25 cellular contexts compared by ENCODE assay signal in the genomic region with DNA sequence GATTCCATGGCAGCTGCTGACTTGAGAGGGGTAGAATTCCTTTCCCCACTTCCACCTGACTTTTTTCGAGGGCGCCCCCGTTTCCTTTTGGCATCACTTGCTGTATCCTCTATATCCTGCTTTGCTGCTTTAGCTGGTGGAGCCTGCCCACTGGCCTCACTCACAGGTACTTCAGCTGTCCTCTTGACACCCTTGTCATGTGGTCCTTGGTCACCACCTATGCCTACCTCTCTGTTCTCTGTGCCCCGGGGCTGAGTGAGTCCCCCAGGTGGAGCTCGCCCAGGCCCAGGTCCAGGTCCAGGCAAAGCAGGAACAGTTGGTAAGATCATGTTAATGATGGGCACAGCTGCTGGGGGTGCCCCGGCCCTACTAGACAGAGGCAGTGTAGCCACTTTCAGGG. TPM values are rescaled to one million over a fixed set of nuclear protein-coding genes. Genes with fewer than 3 reads are reported as not detected.
DNase-seq lines count a peak whose midpoint lies in the region; ATAC-seq and TF ChIP-seq lines count a peak whose summit lies in the region.
"Had no signal": no experiment of that assay in that cellular context is flagged by ENCODE, and none has a peak within 500 bp of the region (broad histone marks: within the 10 kb centered on the region; RNA-seq: fewer than 3 reads in every experiment).

No MANE protein-coding gene starts in this region.

- no peaks in the 10 kb centered on the region for H3K9me3 Mint-ChIP-seq in activated CD8-positive, alpha-beta T cell treated with anti-CD3 and anti-CD28 coated beads for 36 hours
- H3K9me3 Mint-ChIP-seq in activated CD8-positive, alpha-beta T cell treated with anti-CD3 and anti-CD28 coated beads, Interleukin-2, amount 10 ng/mL, durations not matched to agents 7 days and 5 days (ENCODE audit: insufficient read depth) = no peaks in the 10 kb centered on the region
- H3K9me3 Mint-ChIP-seq in activated B cell treated with CpG ODN at 0.5 μM for 24 hours = no peaks in the 10 kb centered on the region
- no peaks in the 10 kb centered on the region for H3K9me3 Mint-ChIP-seq in memory B cell

- TF ChIP-seq POLR2A in upper lobe of left lung (IDR thresholded peaks at IDR 0.05) = no peak

- peaks cover 29% of the 10 kb centered on the region for H3K36me3 Mint-ChIP-seq in activated CD8-positive, alpha-beta T cell treated with anti-CD3 and anti-CD28 coated beads for 36 hours (ENCODE audit: low read depth)
- peaks cover 40% of the 10 kb centered on the region for H3K36me3 Mint-ChIP-seq in activated CD8-positive, alpha-beta T cell treated with anti-CD3 and anti-CD28 coated beads, Interleukin-2, amount 10 ng/mL, durations not matched to agents 7 days and 5 days (ENCODE audit: low read depth)
- peaks cover 75% of the 10 kb centered on the region for H3K36me3 Mint-ChIP-seq in activated B cell treated with CpG ODN at 0.5 μM for 24 hours (ENCODE audit: low read depth)
- peaks cover 29% of the 10 kb centered on the region for H3K36me3 Mint-ChIP-seq in memory B cell

- TF ChIP-seq CTCF in activated CD8-positive, alpha-beta T cell treated with anti-CD3 and anti-CD28 coated beads for 36 hours (IDR thresholded peaks at IDR 0.05) = no peak
- TF ChIP-seq CTCF in activated B cell treated with CpG ODN at 0.5 μM for 24 hours (IDR thresholded peaks at IDR 0.05) (no peak), upper lobe of left lung (IDR thresholded peaks at IDR 0.05) (peak in 1 of 6 experiments; percentile 5)

- WGBS in upper lobe of left lung, 2 donors = 64 to 69% methylated on average over 6 of the region's 6 CpGs

- no peaks in the 10 kb centered on the region for H3K27me3 ChIP-seq in upper lobe of left lung
- H3K27me3 ChIP-seq: BE2C, neutrophil had no signal

- H3K4me1 ChIP-seq in upper lobe of left lung = peaks cover 10 to 16% (median 13%) of the 10 kb centered on the region in 4 donors

- peaks cover 0 to 29% (median 18%) of the 10 kb centered on the region in 4 donors for H3K36me3 ChIP-seq in upper lobe of left lung

- peaks cover 33% of the 10 kb centered on the region for H3K4me1 Mint-ChIP-seq in activated CD8-positive, alpha-beta T cell treated with anti-CD3 and anti-CD28 coated beads for 36 hours (ENCODE audit: low read depth)
- H3K4me1 Mint-ChIP-seq in activated CD8-positive, alpha-beta T cell treated with anti-CD3 and anti-CD28 coated beads, Interleukin-2, amount 10 ng/mL, durations not matched to agents 7 days and 5 days (ENCODE audit: low read depth) = peaks cover 27% of the 10 kb centered on the region
- H3K4me1 Mint-ChIP-seq in activated B cell treated with CpG ODN at 0.5 μM for 24 hours (peaks cover 61% of the 10 kb centered on the region), memory B cell (peaks cover 41% of the 10 kb centered on the region)

- POLR2A ChIA-PET in activated CD8-positive, alpha-beta T cell treated with anti-CD3 and anti-CD28 coated beads for 36 hours (lab: Charles Lee) = interaction anchor here (0.7 to 1.0 kb wide), 2 partner anchors 12 to 88 kb away, joined by 3 read pairs; a partner anchor contains a TSS
- POLR2A ChIA-PET in activated CD8-positive, alpha-beta T cell treated with anti-CD3 and anti-CD28 coated beads, Interleukin-2, amount 10 ng/mL, durations not matched to agents 7 days and 5 days (lab: Charles Lee) = interaction anchor here (1.4 kb wide), 1 partner anchor 16 kb away, joined by 5 read pairs; a partner anchor contains a TSS
- POLR2A ChIA-PET in activated B cell treated with CpG ODN at 0.5 μM for 24 hours (lab: Charles Lee) = interaction anchor here (0.6 to 4.8 kb wide), 4 partner anchors 9 to 56 kb away, joined by 3 to 37 read pairs (median 4); a partner anchor contains a TSS

- peak overlapping the region; percentile 30 for H3K27ac Mint-ChIP-seq in activated CD8-positive, alpha-beta T cell treated with anti-CD3 and anti-CD28 coated beads for 36 hours
- H3K27ac Mint-ChIP-seq in activated CD8-positive, alpha-beta T cell treated with anti-CD3 and anti-CD28 coated beads, Interleukin-2, amount 10 ng/mL, durations not matched to agents 7 days and 5 days = no peak overlapping the region
- H3K27ac Mint-ChIP-seq in activated B cell treated with CpG ODN at 0.5 μM for 24 hours (peak overlapping the region; percentile 100), memory B cell (peak overlapping the region; percentile 82)

- peak overlapping the region in 3 of 4 donors; percentile 26 to 44 (median 31) for H3K27ac ChIP-seq in upper lobe of left lung
- H3K27ac ChIP-seq: neutrophil had no signal

- intact Hi-C loops in activated CD8-positive, alpha-beta T cell treated with anti-CD3 and anti-CD28 coated beads for 36 hours (cut with micrococcal nuclease) = loop anchor here (5.0 kb wide), 2 partner anchors 60 to 145 kb away; a partner anchor contains a TSS
- intact Hi-C loops in activated B cell treated with CpG ODN at 0.5 μM for 24 hours (cut with micrococcal nuclease) = loop anchor here (10.0 kb wide), 2 partner anchors 88 to 718 kb away; a partner anchor contains a TSS

- no peaks in the 10 kb centered on the region for H3K27me3 Mint-ChIP-seq in activated CD8-positive, alpha-beta T cell treated with anti-CD3 and anti-CD28 coated beads for 36 hours
- H3K27me3 Mint-ChIP-seq in activated CD8-positive, alpha-beta T cell treated with anti-CD3 and anti-CD28 coated beads, Interleukin-2, amount 10 ng/mL, durations not matched to agents 7 days and 5 days (ENCODE audit: low read depth) = no peaks in the 10 kb centered on the region
- H3K27me3 Mint-ChIP-seq in activated B cell treated with CpG ODN at 0.5 μM for 24 hours (no peaks in the 10 kb centered on the region), memory B cell (no peaks in the 10 kb centered on the region)

- no peak for ATAC-seq in activated CD8-positive, alpha-beta T cell treated with anti-CD3 and anti-CD28 coated beads for 36 hours
- ATAC-seq in activated CD8-positive, alpha-beta T cell treated with anti-CD3 and anti-CD28 coated beads, Interleukin-2, amount 10 ng/mL, durations not matched to agents 7 days and 5 days = no peak
- ATAC-seq in activated B cell treated with CpG ODN at 0.5 μM for 24 hours (ENCODE audit: low read depth) = no peak
- no peak for ATAC-seq in memory B cell (ENCODE audit: low read depth)
- peak in 1 of 2 donors; percentile 54 for ATAC-seq in upper lobe of left lung (ENCODE audit: low FRiP score in 2 of 2)
- ATAC-seq in GM19463 (IDR thresholded peaks at IDR 0.05; ENCODE audit: unreplicated experiment) = no peak
- ATAC-seq: esophagus mucosa, Right ventricle myocardium inferior had no signal

- CTCF ChIA-PET in activated CD8-positive, alpha-beta T cell treated with anti-CD3 and anti-CD28 coated beads for 36 hours (lab: Charles Lee) = interaction anchor here (1.0 to 10.5 kb wide), 4 partner anchors 33 to 146 kb away, joined by 3 to 238 read pairs (median 98); a partner anchor contains a TSS
- CTCF ChIA-PET in activated CD8-positive, alpha-beta T cell treated with anti-CD3 and anti-CD28 coated beads, Interleukin-2, amount 10 ng/mL, durations not matched to agents 7 days and 5 days (lab: Charles Lee) = interaction anchor here (0.6 to 5.4 kb wide), 5 partner anchors 44 to 331 kb away, joined by 3 to 99 read pairs (median 3); a partner anchor contains a TSS
- CTCF ChIA-PET in activated B cell treated with CpG ODN at 0.5 μM for 24 hours (lab: Charles Lee) = interaction anchor here (0.9 to 4.0 kb wide), 3 partner anchors 11 to 42 kb away, joined by 3 to 51 read pairs (median 5); no protein-coding TSS in a partner anchor

- H3K4me3 ChIP-seq in upper lobe of left lung = no peak overlapping the region
- H3K4me3 ChIP-seq: smooth muscle cell had no signal

- H3K9me3 ChIP-seq in upper lobe of left lung = no peaks in the 10 kb centered on the region
- H3K9me3 ChIP-seq: BE2C, neutrophil had no signal

- H3K4me3 Mint-ChIP-seq in activated CD8-positive, alpha-beta T cell treated with anti-CD3 and anti-CD28 coated beads for 36 hours = no peak overlapping the region
- H3K4me3 Mint-ChIP-seq in activated CD8-positive, alpha-beta T cell treated with anti-CD3 and anti-CD28 coated beads, Interleukin-2, amount 10 ng/mL, durations not matched to agents 7 days and 5 days = no peak overlapping the region
- no peak overlapping the region for H3K4me3 Mint-ChIP-seq in activated B cell treated with CpG ODN at 0.5 μM for 24 hours
- no peak overlapping the region for H3K4me3 Mint-ChIP-seq in memory B cell

- TF ChIP-seq EP300 in upper lobe of left lung (IDR thresholded peaks at IDR 0.05) = no peak

- DNase-seq in activated CD8-positive, alpha-beta T cell treated with anti-CD3 and anti-CD28 coated beads for 36 hours = no peak
- DNase-seq in activated CD8-positive, alpha-beta T cell treated with anti-CD3 and anti-CD28 coated beads, Interleukin-2, amount 10 ng/mL, durations not matched to agents 7 days and 5 days = no peak
- DNase-seq in activated B cell treated with CpG ODN at 0.5 μM for 24 hours (no peak), memory B cell (ENCODE audit: low spot score in 2 of 2) (no peak), upper lobe of left lung (peak in 1 of 2 donors; percentile 85), COR-L47 (lab: John Stamatoyannopoulos, UW) (no peak), NCI-H1436 treated with DMSO at 0.1 percent for 48 hours (lab: John Stamatoyannopoulos, UW) (no peak)
- DNase-seq: activated CD4-positive, alpha-beta T cell treated with anti-CD3 and anti-CD28 coated beads, Interleukin-2, amount 50 U/mL, for 1 hour; activated CD8-positive, alpha-beta memory T cell treated with anti-CD3 and anti-CD28 coated beads, Interleukin-2, amount 50 U/mL, for 48 hours; activated gamma-delta T cell treated with Interleukin-2 at 50 U/mL for 16 hours; BE2C; cerebellar nuclear complex; DMS79; KG1; midbrain; MV-4-11; NCI-H1694 treated with DMSO at 0.1 percent for 48 hours; NCI-H2227 treated with DMSO at 0.1 percent for 48 hours; NCI-H774; stimulated activated CD4-positive, alpha-beta T cell treated with anti-CD3 and anti-CD28 coated beads, Interleukin-2, amount 100 ng/mL, for 48 hours had no signal

RNA-seq across cellular contexts. Expression of a gene that starts 4.5 kb away (rescaled TPM):
- 10 to 100 TPM; 55.6 to 55.7 TPM for total RNA-seq in activated CD8-positive, alpha-beta T cell treated with anti-CD3 and anti-CD28 coated beads for 36 hours
- 10 to 100 TPM; 59.3 to 63.9 TPM for total RNA-seq in activated CD8-positive, alpha-beta T cell treated with anti-CD3 and anti-CD28 coated beads, Interleukin-2, amount 10 ng/mL, durations not matched to agents 7 days and 5 days
- 222 and 262 TPM in 2 replicates for total RNA-seq in activated B cell treated with CpG ODN at 0.5 μM for 24 hours
- total RNA-seq in upper lobe of left lung = 10 to 100 TPM; 31.5 to 55.5 (median 43.2) TPM

RNA-seq across cellular contexts. Expression of a gene that starts 15.3 kb away (rescaled TPM):
- total RNA-seq in activated CD8-positive, alpha-beta T cell treated with anti-CD3 and anti-CD28 coated beads for 36 hours = 10 to 100 TPM; 46.6 to 47.3 TPM
- 10 to 100 TPM; 56.0 to 70.2 TPM for total RNA-seq in activated CD8-positive, alpha-beta T cell treated with anti-CD3 and anti-CD28 coated beads, Interleukin-2, amount 10 ng/mL, durations not matched to agents 7 days and 5 days
- 112 and 113 TPM in 2 replicates for total RNA-seq in activated B cell treated with CpG ODN at 0.5 μM for 24 hours
- 100 to 1,000 TPM in 1 of 6 donors, 10 to 100 TPM in 5; 41.3 to 127 (median 64.0) TPM for total RNA-seq in upper lobe of left lung

RNA-seq across cellular contexts. Expression of a gene that starts 29.9 kb away (rescaled TPM):
- total RNA-seq in activated CD8-positive, alpha-beta T cell treated with anti-CD3 and anti-CD28 coated beads for 36 hours = not detected
- total RNA-seq in activated CD8-positive, alpha-beta T cell treated with anti-CD3 and anti-CD28 coated beads, Interleukin-2, amount 10 ng/mL, durations not matched to agents 7 days and 5 days = not detected
- total RNA-seq in activated B cell treated with CpG ODN at 0.5 μM for 24 hours (not detected in 2 replicates), upper lobe of left lung (100 to 1,000 TPM; 241 to 804 (median 431) TPM)

RNA-seq across cellular contexts. Expression of a gene that starts 56.8 kb away (rescaled TPM):
- total RNA-seq in activated CD8-positive, alpha-beta T cell treated with anti-CD3 and anti-CD28 coated beads for 36 hours = 100 to 1,000 TPM; 350 to 353 TPM
- total RNA-seq in activated CD8-positive, alpha-beta T cell treated with anti-CD3 and anti-CD28 coated beads, Interleukin-2, amount 10 ng/mL, durations not matched to agents 7 days and 5 days = 100 to 1,000 TPM; 292 to 303 TPM
- 310 and 330 TPM in 2 replicates for total RNA-seq in activated B cell treated with CpG ODN at 0.5 μM for 24 hours
- total RNA-seq in upper lobe of left lung = 100 to 1,000 TPM; 127 to 216 (median 179) TPM

Comparison
In these comparisons a context has a peak if more than half of its experiments do, and no peak if none do; other contexts are left out.
1. RNA of a gene that starts 29.9 kb away (total RNA-seq): 241 to 804 TPM in upper lobe of left lung; not detected in activated B cell treated with CpG ODN at 0.5 μM for 24 hours, not detected in activated CD8-positive, alpha-beta T cell treated with anti-CD3 and anti-CD28 coated beads for 36 hours and not detected in activated CD8-positive, alpha-beta T cell treated with anti-CD3 and anti-CD28 coated beads, Interleukin-2, amount 10 ng/mL, durations not matched to agents 7 days and 5 days; every median in the first group is over 100 times any median in the second.